8 cellular contexts compared by ENCODE assay signal in genomic region chr12:67647547-67648305, GRCh38.
A peak's percentile ranks its signal among the peaks of the same experiment; 100 is the strongest.
DNase-seq lines count a peak whose midpoint lies in the region; ATAC-seq lines count a peak whose summit lies in the region.

No MANE protein-coding gene starts in this region.

- H3K27me3 Mint-ChIP-seq in memory B cell: no peaks in the 10 kb centered on the region
- H3K27me3 Mint-ChIP-seq in stimulated activated memory B cell treated with anti-CD40 and anti-IgM and Interleukin-4, amounts not matched to agents 10 μg/mL and 1 μg/mL and 100 μg/mL, for 72 hours: no peaks in the 10 kb centered on the region

- peaks cover 9% of the 10 kb centered on the region for H3K36me3 Mint-ChIP-seq in memory B cell
- H3K36me3 Mint-ChIP-seq in stimulated activated memory B cell treated with anti-CD40 and anti-IgM and Interleukin-4, amounts not matched to agents 10 μg/mL and 1 μg/mL and 100 μg/mL, for 72 hours: peaks cover 6% of the 10 kb centered on the region

- ATAC-seq in memory B cell (ENCODE audit: low read depth): peak; percentile 33
- ATAC-seq in stimulated activated memory B cell treated with anti-CD40 and anti-IgM and Interleukin-4, amounts not matched to agents 10 μg/mL and 1 μg/mL and 100 μg/mL, for 72 hours: peak; percentile 18

- H3K9me3 Mint-ChIP-seq in memory B cell: no peaks in the 10 kb centered on the region
- no peaks in the 10 kb centered on the region for H3K9me3 Mint-ChIP-seq in stimulated activated memory B cell treated with anti-CD40 and anti-IgM and Interleukin-4, amounts not matched to agents 10 μg/mL and 1 μg/mL and 100 μg/mL, for 72 hours

- peak overlapping the region; percentile 98 for H3K4me3 Mint-ChIP-seq in memory B cell
- peak overlapping the region; percentile 98 for H3K4me3 Mint-ChIP-seq in stimulated activated memory B cell treated with anti-CD40 and anti-IgM and Interleukin-4, amounts not matched to agents 10 μg/mL and 1 μg/mL and 100 μg/mL, for 72 hours

- peak; percentile 36 to 78 (median 61) for DNase-seq in stimulated activated naive CD4-positive, alpha-beta T cell (lab: John Stamatoyannopoulos, UW)
- DNase-seq in stimulated activated naive CD4-positive, alpha-beta T cell treated with Interleukin-2 at 50 U/mL for 16 hours (lab: John Stamatoyannopoulos, UW): no peak
- DNase-seq in HK-2 (ENCODE audit: unreplicated experiment): peak; percentile 83
- DNase-seq in NCI-H774 (lab: John Stamatoyannopoulos, UW): peak; percentile 87
- peak; percentile 64 for DNase-seq in activated CD8-positive, alpha-beta memory T cell treated with anti-CD3 and anti-CD28 coated beads, Interleukin-2, amount 50 U/mL, for 48 hours
- DNase-seq in epidermal melanocyte (ENCODE audit: insufficient read length, low spot score): peak; percentile 86
- peak; percentile 46 to 54 for DNase-seq in memory B cell (ENCODE audit: low spot score in 2 of 2)

- peak overlapping the region; percentile 94 for H3K27ac Mint-ChIP-seq in memory B cell
- H3K27ac Mint-ChIP-seq in stimulated activated memory B cell treated with anti-CD40 and anti-IgM and Interleukin-4, amounts not matched to agents 10 μg/mL and 1 μg/mL and 100 μg/mL, for 72 hours: peak overlapping the region; percentile 92

- peaks cover 21% of the 10 kb centered on the region for H3K4me1 Mint-ChIP-seq in memory B cell
- H3K4me1 Mint-ChIP-seq in stimulated activated memory B cell treated with anti-CD40 and anti-IgM and Interleukin-4, amounts not matched to agents 10 μg/mL and 1 μg/mL and 100 μg/mL, for 72 hours: peaks cover 28% of the 10 kb centered on the region
